1 cellular context compared by ENCODE assay signal in genomic region chr6:43053545-43054205, GRCh38.
A peak's percentile ranks its signal among the peaks of the same experiment; 100 is the strongest.
TF ChIP-seq lines count a peak whose summit lies in the region.

TSS of gene CUL7 (minus strand) at chr6:43053851. CDS start at chr6:43052788, 1,063 bp downstream.

TF ChIP-seq in HepG2, 621 proteins besides CTCF, POLR2A, EP300 and RAD21 (continued from another document and continues in another):
- peak; percentile 87 for TF ChIP-seq MTA1 (CRISPR knock-in tag; IDR thresholded peaks at IDR 0.05; ENCODE audit: borderline replicate concordance)
- TF ChIP-seq ZFAT (CRISPR knock-in tag; conservative IDR thresholded peaks at IDR 0.05), result no peak
- TF ChIP-seq ZSCAN21 (CRISPR knock-in tag; IDR thresholded peaks at IDR 0.05; ENCODE audit: borderline replicate concordance), result peak; percentile 87; the same call in 1 of the 2 replicates
- TF ChIP-seq TBX3 (IDR thresholded peaks at IDR 0.05; ENCODE audit: borderline replicate concordance), result no peak
- TF ChIP-seq PRDM10 (CRISPR knock-in tag; IDR thresholded peaks at IDR 0.05; ENCODE audit: low read depth), result peak; percentile 71; the same call in 1 of the 2 replicates
- TF ChIP-seq ZNF572 (CRISPR knock-in tag; IDR thresholded peaks at IDR 0.05), result no peak
- peak; percentile 52; the same call in 1 of the 2 replicates for TF ChIP-seq DPF2 (CRISPR knock-in tag; IDR thresholded peaks at IDR 0.05; ENCODE audit: borderline replicate concordance, low read depth)
- no peak for TF ChIP-seq ZNF235 (CRISPR knock-in tag; IDR thresholded peaks at IDR 0.05; ENCODE audit: borderline replicate concordance)
- TF ChIP-seq TFDP1 (CRISPR knock-in tag; IDR thresholded peaks at IDR 0.05; ENCODE audit: borderline replicate concordance), result peak; percentile 64; the same call in 1 of the 2 replicates
- TF ChIP-seq RNF2 (conservative IDR thresholded peaks at IDR 0.05; ENCODE audit: low read depth), result no peak
- TF ChIP-seq ARNTL (CRISPR knock-in tag; IDR thresholded peaks at IDR 0.05), result peak; percentile 85
- TF ChIP-seq ZNF335 (CRISPR knock-in tag; IDR thresholded peaks at IDR 0.05), result peak; percentile 46; the same call in 1 of the 2 replicates
- TF ChIP-seq ZBTB14 (CRISPR knock-in tag; IDR thresholded peaks at IDR 0.05), result no peak
- no peak for TF ChIP-seq ZNF672 (CRISPR knock-in tag; IDR thresholded peaks at IDR 0.05)
- TF ChIP-seq ZNF557 (CRISPR knock-in tag; IDR thresholded peaks at IDR 0.05), result peak; percentile 70
- TF ChIP-seq TMF1 (CRISPR knock-in tag; IDR thresholded peaks at IDR 0.05; ENCODE audit: low read depth), result no peak; the same call in 1 of the 2 replicates
- TF ChIP-seq PHF21A (CRISPR knock-in tag; IDR thresholded peaks at IDR 0.05), result no peak; the same call in 1 of the 2 replicates
- TF ChIP-seq PAF1 (CRISPR knock-in tag; IDR thresholded peaks at IDR 0.05), result peak; percentile 90
- peak; percentile 86; the same call in 1 of the 2 replicates for TF ChIP-seq NR3C1 (CRISPR knock-in tag; IDR thresholded peaks at IDR 0.05)
- no peak; the same call in 1 of the 2 replicates for TF ChIP-seq MNT (IDR thresholded peaks at IDR 0.05)
- 0 out of 2 replicates have a peak, but pooled peaks have one; percentile 4 for TF ChIP-seq LCORL (IDR thresholded peaks at IDR 0.05)
- TF ChIP-seq LCORL (CRISPR knock-in tag; IDR thresholded peaks at IDR 0.05), result peak; percentile 92
- no peak for TF ChIP-seq JUND (CRISPR knock-in tag; IDR thresholded peaks at IDR 0.05)
- TF ChIP-seq BHLHE40 (IDR thresholded peaks at IDR 0.05; ENCODE audit: low read length), result no peak
- TF ChIP-seq RFX1 (IDR thresholded peaks at IDR 0.05), result no peak; the same call in 1 of the 2 replicates
- peak; percentile 90 for TF ChIP-seq IKZF5 (CRISPR knock-in tag; IDR thresholded peaks at IDR 0.05)
- no peak for TF ChIP-seq ZNF30 (CRISPR knock-in tag; IDR thresholded peaks at IDR 0.05)
- no peak for TF ChIP-seq SMARCC2 (IDR thresholded peaks at IDR 0.05)
- no peak; the same call in 1 of the 2 replicates for TF ChIP-seq ZFP36L2 (CRISPR knock-in tag; IDR thresholded peaks at IDR 0.05)
- TF ChIP-seq GPN1 (CRISPR knock-in tag; IDR thresholded peaks at IDR 0.05; ENCODE audit: borderline replicate concordance), result no peak
- TF ChIP-seq ZFP91 (CRISPR knock-in tag; IDR thresholded peaks at IDR 0.05; ENCODE audit: borderline replicate concordance), result peak; percentile 98
- no peak for TF ChIP-seq ARNT (IDR thresholded peaks at IDR 0.05)
- TF ChIP-seq TEF (CRISPR knock-in tag; IDR thresholded peaks at IDR 0.05), result no peak
- no peak for TF ChIP-seq PCBP1 (IDR thresholded peaks at IDR 0.05; ENCODE audit: borderline replicate concordance, low read depth, low read length)
- TF ChIP-seq PBX3 (CRISPR knock-in tag; IDR thresholded peaks at IDR 0.05; ENCODE audit: borderline replicate concordance), result no peak
- TF ChIP-seq NFYB (CRISPR knock-in tag; IDR thresholded peaks at IDR 0.05), result peak; percentile 57; the same call in 1 of the 2 replicates
- no peak for TF ChIP-seq ZNF276 (CRISPR knock-in tag; IDR thresholded peaks at IDR 0.05; ENCODE audit: low read depth)
- 0 out of 2 replicates have a peak, but pooled peaks have one; percentile 73 for TF ChIP-seq ZSCAN30 (CRISPR knock-in tag; IDR thresholded peaks at IDR 0.05)
- TF ChIP-seq CSRNP1 (CRISPR knock-in tag; IDR thresholded peaks at IDR 0.05), result peak; percentile 97
- TF ChIP-seq IRF1 (CRISPR knock-in tag; IDR thresholded peaks at IDR 0.05; ENCODE audit: low read depth), result peak; percentile 68; the same call in 1 of the 2 replicates
- TF ChIP-seq GFI1 (CRISPR knock-in tag; IDR thresholded peaks at IDR 0.05; ENCODE audit: borderline replicate concordance), result peak; percentile 78
- no peak for TF ChIP-seq ZNF597 (CRISPR knock-in tag; IDR thresholded peaks at IDR 0.05)
- TF ChIP-seq ZNF496 (CRISPR knock-in tag; IDR thresholded peaks at IDR 0.05; ENCODE audit: insufficient replicate concordance), result no peak
- TF ChIP-seq ZFX (CRISPR knock-in tag; IDR thresholded peaks at IDR 0.05; ENCODE audit: low read depth), result peak; percentile 97
- no peak; the same call in 1 of the 2 replicates for TF ChIP-seq ZNF567 (CRISPR knock-in tag; IDR thresholded peaks at IDR 0.05; ENCODE audit: borderline replicate concordance)
